ENCODE assay signal across 8 cellular contexts in genomic region chr16:711548-712320, GRCh38. TPM values are rescaled to one million over a fixed set of nuclear protein-coding genes. Genes with fewer than 3 reads are reported as not detected.
DNase-seq lines count a peak whose midpoint lies in the region; ATAC-seq and TF ChIP-seq lines count a peak whose summit lies in the region.

No MANE protein-coding gene starts in this region.

- H4K20me1 ChIP-seq in BLaER1, result peaks cover 64% of the 10 kb centered on the region
- no peaks in the 10 kb centered on the region for H4K20me1 ChIP-seq in fibroblast of lung (ENCODE audit: control insufficient read depth, extremely low read depth, insufficient read depth, low read length)
- H4K20me1 ChIP-seq in neural progenitor cell (ENCODE audit: low read depth), result peaks cover 24% of the 10 kb centered on the region

- H3K79me2 ChIP-seq in fibroblast of lung (ENCODE audit: control insufficient read depth, insufficient read depth, low read length), result no peaks in the 10 kb centered on the region
- H3K79me2 ChIP-seq in neural progenitor cell (ENCODE audit: low read depth), result no peaks in the 10 kb centered on the region

- ATAC-seq in thoracic aorta (ENCODE audit: insufficient number of reproducible peaks, low FRiP score, low read depth), result no peak
- no peak for ATAC-seq in GM21529 (IDR thresholded peaks at IDR 0.05; ENCODE audit: unreplicated experiment)

- H3K27ac Mint-ChIP-seq in neural progenitor cell, result no peak overlapping the region

- peaks cover 24% of the 10 kb centered on the region for H3K27me3 Mint-ChIP-seq in neural progenitor cell (ENCODE audit: insufficient read depth, low read depth)

- H3K27me3 ChIP-seq in BLaER1, result peaks cover 83% of the 10 kb centered on the region
- peaks cover 12% of the 10 kb centered on the region for H3K27me3 ChIP-seq in fibroblast of lung (ENCODE audit: control insufficient read depth, insufficient read depth, low read length)
- H3K27me3 ChIP-seq in neural progenitor cell, result peaks cover 79% of the 10 kb centered on the region
- H3K27me3 ChIP-seq in thoracic aorta (replicated peaks; ENCODE audit: insufficient read depth), result peaks cover 11% of the 10 kb centered on the region

- H3K4me1 ChIP-seq in BLaER1, result peaks cover 56% of the 10 kb centered on the region
- H3K4me1 ChIP-seq in fibroblast of lung (ENCODE audit: control insufficient read depth, extremely low read depth, insufficient read depth, low read length), result peaks cover 13% of the 10 kb centered on the region
- H3K4me1 ChIP-seq in neural progenitor cell, result peaks cover 20% of the 10 kb centered on the region
- peaks cover 12 to 30% of the 10 kb centered on the region in 2 donors for H3K4me1 ChIP-seq in thoracic aorta (ENCODE audit: control insufficient read depth in 1 of 2, low read depth in 2 of 2)

- H2AFZ ChIP-seq in fibroblast of lung (ENCODE audit: low read length) (no peak overlapping the region), neural progenitor cell (replicated peaks) (no peak overlapping the region)

- H3K4me1 Mint-ChIP-seq in neural progenitor cell, result peaks cover 46% of the 10 kb centered on the region

- H3K4me2 ChIP-seq in BLaER1 (peak overlapping the region; percentile 75), fibroblast of lung (ENCODE audit: extremely low read depth, insufficient read depth, low read length) (no peak overlapping the region), neural progenitor cell (no peak overlapping the region)

- no peak overlapping the region for H3K9ac ChIP-seq in BLaER1
- H3K9ac ChIP-seq in fibroblast of lung (ENCODE audit: insufficient read depth, low read length), result no peak overlapping the region
- no peak overlapping the region for H3K9ac ChIP-seq in neural progenitor cell

- TF ChIP-seq CTCF in fibroblast of lung (conservative IDR thresholded peaks at IDR 0.05 in 1 of 2, IDR thresholded peaks at IDR 0.05 in 1 of 2; ENCODE audit: low read depth in 1 of 2, low read length in 2 of 2) (peak; percentile 78 to 82), neural progenitor cell (IDR thresholded peaks at IDR 0.05) (peak; percentile 82), thoracic aorta (IDR thresholded peaks at IDR 0.05) (peak; percentile 93)

- H3K27ac ChIP-seq in BLaER1 (no peak overlapping the region), fibroblast of lung (ENCODE audit: insufficient read depth, low read length) (no peak overlapping the region), neural progenitor cell (no peak overlapping the region), thoracic aorta (no peak overlapping the region)

- peaks cover 35% of the 10 kb centered on the region for H3F3A ChIP-seq in neural progenitor cell (ENCODE audit: low read depth)

- peaks cover 2% of the 10 kb centered on the region for H3K36me3 Mint-ChIP-seq in neural progenitor cell

- no peaks in the 10 kb centered on the region for H3K36me3 ChIP-seq in BLaER1
- H3K36me3 ChIP-seq in fibroblast of lung (ENCODE audit: control insufficient read depth, insufficient read depth, low read length), result no peaks in the 10 kb centered on the region
- H3K36me3 ChIP-seq in neural progenitor cell, result no peaks in the 10 kb centered on the region
- no peaks in the 10 kb centered on the region for H3K36me3 ChIP-seq in thoracic aorta

- H3K9me3 ChIP-seq in BLaER1 (no peaks in the 10 kb centered on the region), fibroblast of lung (ENCODE audit: control insufficient read depth, insufficient read depth, low read depth, low read length) (no peaks in the 10 kb centered on the region), neural progenitor cell (ENCODE audit: low read depth) (no peaks in the 10 kb centered on the region), thoracic aorta (no peaks in the 10 kb centered on the region)

- H3K4me3 ChIP-seq in BLaER1, result no peak overlapping the region
- H3K4me3 ChIP-seq in fibroblast of lung (replicated peaks in 1 of 4; ENCODE audit: control extremely low read depth in 1 of 4, insufficient read depth in 1 of 4, low read depth in 3 of 4, low read length in 4 of 4), result no peak overlapping the region
- no peak overlapping the region for H3K4me3 ChIP-seq in neural progenitor cell
- H3K4me3 ChIP-seq in thoracic aorta, result no peak overlapping the region

- no peak overlapping the region for H3K4me3 Mint-ChIP-seq in neural progenitor cell

- peak; percentile 42 for DNase-seq in H4 (ENCODE audit: low spot score)
- peak; percentile 77 for DNase-seq in RKO (ENCODE audit: low spot score)
- peak; percentile 67 to 70 for DNase-seq in activated T-helper 1 cell treated with anti-CD3 and anti-CD28 coated beads, Interleukin-2, amount 50 U/mL, for 16 hours (ENCODE audit: low read depth in 1 of 2, low spot score in 1 of 2)
- DNase-seq in fibroblast of lung (ENCODE audit: low read depth in 2 of 2), result peak; percentile 44 to 53
- peak; percentile 91 for DNase-seq in neural progenitor cell (ENCODE audit: low spot score)
- DNase-seq in thoracic aorta (ENCODE audit: low spot score), result no peak

- H3K9me3 Mint-ChIP-seq in neural progenitor cell, result no peaks in the 10 kb centered on the region

RNA-seq across cellular contexts. Expression of gene METRN, which starts 3.2 kb away (rescaled TPM):
- total RNA-seq in H4 (2014; rRNA removed; shearing (Covaris generic)), result 21.4 and 58.1 TPM in 2 replicates
- total RNA-seq in fibroblast of lung (35.3 and 37.5 TPM in 2 replicates), neural progenitor cell (ENCODE audit: low replicate concordance) (24.3 and 110 TPM in 2 replicates), thoracic aorta (10 to 100 TPM; 28.9 to 58.9 TPM)
- polyA plus RNA-seq in fibroblast of lung, result 5.3 and 6.1 TPM in 2 replicates
- polyA plus RNA-seq in fibroblast of lung (2012), result 25.3 and 38.4 TPM in 2 replicates
- polyA minus RNA-seq in fibroblast of lung (ENCODE audit: low replicate concordance), result 7.3 and 8.8 TPM in 2 replicates

RNA-seq across cellular contexts. Expression of gene FBXL16, which starts 6.1 kb away (rescaled TPM):
- total RNA-seq in H4 (2014; rRNA removed; shearing (Covaris generic)), result 1.0 and 2.2 TPM in 2 replicates
- total RNA-seq in fibroblast of lung, result not detected in 2 replicates
- 0.07 and 0.14 TPM in 2 replicates for polyA plus RNA-seq in fibroblast of lung
- polyA plus RNA-seq in fibroblast of lung (2012), result 0.31 and 0.44 TPM in 2 replicates
- polyA minus RNA-seq in fibroblast of lung (ENCODE audit: low replicate concordance), result 0.26 TPM in 1 of 2 replicates, not detected in the other
- 0.13 and 0.65 TPM in 2 replicates for total RNA-seq in neural progenitor cell (ENCODE audit: low replicate concordance)
- not detected for total RNA-seq in thoracic aorta

RNA-seq across cellular contexts. Expression of gene ANTKMT, which starts 9.2 kb away (rescaled TPM):
- 10.9 and 22.8 TPM in 2 replicates for total RNA-seq in H4 (2014; rRNA removed; shearing (Covaris generic))
- total RNA-seq in fibroblast of lung, result 24.9 and 31.5 TPM in 2 replicates
- polyA plus RNA-seq in fibroblast of lung, result 4.5 and 6.1 TPM in 2 replicates
- 19.8 and 26.4 TPM in 2 replicates for polyA plus RNA-seq in fibroblast of lung (2012)
- polyA minus RNA-seq in fibroblast of lung (ENCODE audit: low replicate concordance), result 1.8 and 2.6 TPM in 2 replicates
- 7.5 and 20.9 TPM in 2 replicates for total RNA-seq in neural progenitor cell (ENCODE audit: low replicate concordance)
- 10 to 100 TPM; 29.7 to 46.7 TPM for total RNA-seq in thoracic aorta

RNA-seq across cellular contexts. Expression of gene CCDC78, which starts 14.5 kb away (rescaled TPM):
- total RNA-seq in H4 (2014; rRNA removed; shearing (Covaris generic)), result 0.23 TPM in 1 of 2 replicates, not detected in the other
- 1.0 and 1.8 TPM in 2 replicates for total RNA-seq in fibroblast of lung
- polyA plus RNA-seq in fibroblast of lung, result 0.50 and 0.64 TPM in 2 replicates
- 0.82 and 1.2 TPM in 2 replicates for polyA plus RNA-seq in fibroblast of lung (2012)
- 0.52 and 0.55 TPM in 2 replicates for polyA minus RNA-seq in fibroblast of lung (ENCODE audit: low replicate concordance)
- total RNA-seq in neural progenitor cell (ENCODE audit: low replicate concordance), result 0.67 and 3.7 TPM in 2 replicates
- total RNA-seq in thoracic aorta, result under 1 TPM; 0.92 to 0.95 TPM

RNA-seq across cellular contexts. Expression of gene HAGHL, which starts 15.2 kb away (rescaled TPM):
- 4.1 and 14.5 TPM in 2 replicates for total RNA-seq in H4 (2014; rRNA removed; shearing (Covaris generic))
- total RNA-seq in fibroblast of lung, result 14.1 and 16.3 TPM in 2 replicates
- polyA plus RNA-seq in fibroblast of lung, result 3.1 and 3.7 TPM in 2 replicates
- 7.8 and 9.6 TPM in 2 replicates for polyA plus RNA-seq in fibroblast of lung (2012)
- polyA minus RNA-seq in fibroblast of lung (ENCODE audit: low replicate concordance), result 1.3 and 8.7 TPM in 2 replicates
- 1.0 and 5.4 TPM in 2 replicates for total RNA-seq in neural progenitor cell (ENCODE audit: low replicate concordance)
- total RNA-seq in thoracic aorta, result 1 to 10 TPM; 6.4 to 8.1 TPM
